Comparison of ENCODE assay signal across 21 cellular contexts in genomic region chr22:38494939-38495338, GRCh38. TPM values are rescaled to one million over a fixed set of nuclear protein-coding genes. Genes with fewer than 3 reads are reported as not detected.
A peak's percentile ranks its signal among the peaks of the same experiment; 100 is the strongest.
DNase-seq lines count a peak whose midpoint lies in the region; ATAC-seq and TF ChIP-seq lines count a peak whose summit lies in the region.
"Had no signal": no experiment of that assay in that cellular context is flagged by ENCODE, and none has a peak within 500 bp of the region (broad histone marks: within the 10 kb centered on the region; RNA-seq: fewer than 3 reads in every experiment).

No MANE protein-coding gene starts in this region.

- POLR2A ChIA-PET in HEK293 (lab: Yijun Ruan, JAX) = interaction anchor here (0.6 to 1.0 kb wide), 3 partner anchors 10 to 25 kb away, joined by 3 read pairs; no protein-coding TSS in a partner anchor

- peaks cover 63% of the 10 kb centered on the region for H3K4me1 Mint-ChIP-seq in activated naive CD4-positive, alpha-beta T cell treated with anti-CD3 and anti-CD28 coated beads, Interleukin-2, amount 10 ng/mL, durations not matched to agents 7 days and 5 days
- H3K4me1 Mint-ChIP-seq in effector memory CD8-positive, alpha-beta T cell (ENCODE audit: low read depth in 2 of 2) = peaks cover 12 to 39% of the 10 kb centered on the region in 2 donors

- H3K4me3 Mint-ChIP-seq in activated naive CD4-positive, alpha-beta T cell treated with anti-CD3 and anti-CD28 coated beads, Interleukin-2, amount 10 ng/mL, durations not matched to agents 7 days and 5 days = no peak overlapping the region
- H3K4me3 Mint-ChIP-seq in effector memory CD8-positive, alpha-beta T cell = no peak overlapping the region

- TF ChIP-seq CTCF in HEK293 (tag by site-specific recombination; IDR thresholded peaks at IDR 0.05) = no peak

- H3K36me3 Mint-ChIP-seq in activated naive CD4-positive, alpha-beta T cell treated with anti-CD3 and anti-CD28 coated beads, Interleukin-2, amount 10 ng/mL, durations not matched to agents 7 days and 5 days = peaks cover 70% of the 10 kb centered on the region
- peaks cover 100% of the 10 kb centered on the region for H3K36me3 Mint-ChIP-seq in effector memory CD8-positive, alpha-beta T cell (ENCODE audit: insufficient read depth)

- H3K4me1 ChIP-seq in HEK293 (ENCODE audit: control insufficient read depth, insufficient read depth, low read length) (no peaks in the 10 kb centered on the region), skeletal muscle satellite cell (ENCODE audit: control insufficient read depth, insufficient read depth, low read length) (peaks cover 44% of the 10 kb centered on the region)

- H3K9ac ChIP-seq in skeletal muscle satellite cell (ENCODE audit: low read depth, low read length) = peak overlapping the region; percentile 30

- peak overlapping the region; percentile 54 for H3K27ac Mint-ChIP-seq in activated naive CD4-positive, alpha-beta T cell treated with anti-CD3 and anti-CD28 coated beads, Interleukin-2, amount 10 ng/mL, durations not matched to agents 7 days and 5 days
- peak overlapping the region; percentile 20 to 49 for H3K27ac Mint-ChIP-seq in effector memory CD8-positive, alpha-beta T cell

- H3K27me3 Mint-ChIP-seq in activated naive CD4-positive, alpha-beta T cell treated with anti-CD3 and anti-CD28 coated beads, Interleukin-2, amount 10 ng/mL, durations not matched to agents 7 days and 5 days = no peaks in the 10 kb centered on the region
- H3K27me3 Mint-ChIP-seq in effector memory CD8-positive, alpha-beta T cell = no peaks in the 10 kb centered on the region

- no peak overlapping the region for H3K27ac ChIP-seq in HEK293 (ENCODE audit: extremely low read depth, low read depth, low read length)
- H3K27ac ChIP-seq: vagina had no signal

- CTCF ChIA-PET in activated naive CD4-positive, alpha-beta T cell treated with anti-CD3 and anti-CD28 coated beads, Interleukin-2, amount 10 ng/mL, durations not matched to agents 7 days and 5 days (lab: Charles Lee) = interaction anchor here (1.0 kb wide), 1 partner anchor 76 kb away, joined by 3 read pairs; no protein-coding TSS in a partner anchor
- CTCF ChIA-PET in HEK293 (lab: Yijun Ruan, JAX) = interaction anchor here (0.5 to 1.5 kb wide), 2 partner anchors 19 to 108 kb away, joined by 4 read pairs; no protein-coding TSS in a partner anchor

- no peaks in the 10 kb centered on the region for H3K9me3 Mint-ChIP-seq in activated naive CD4-positive, alpha-beta T cell treated with anti-CD3 and anti-CD28 coated beads, Interleukin-2, amount 10 ng/mL, durations not matched to agents 7 days and 5 days
- H3K9me3 Mint-ChIP-seq in effector memory CD8-positive, alpha-beta T cell = no peaks in the 10 kb centered on the region

- DNase-seq in activated naive CD4-positive, alpha-beta T cell treated with anti-CD3 and anti-CD28 coated beads, Interleukin-2, amount 10 ng/mL, durations not matched to agents 7 days and 5 days = no peak
- no peak for DNase-seq in activated naive CD4-positive, alpha-beta T cell treated with anti-CD3 and anti-CD28 coated beads, Interleukin-2, amount 50 U/mL, for 16 hours
- no peak for DNase-seq in effector memory CD8-positive, alpha-beta T cell
- no peak for DNase-seq in RPMI8226
- DNase-seq: activated naive CD4-positive, alpha-beta T cell treated with Interleukin-2 at 50 U/mL for 16 hours; DND-41; erythroblast; NCI-H1092 treated with DMSO at 0.1 percent for 48 hours; NCI-H2081; NCI-H446 treated with DMSO at 0.1 percent for 48 hours; stimulated activated CD4-positive, alpha-beta T cell treated with anti-CD3 and anti-CD28 coated beads, Interleukin-12 subunit alpha, Interleukin-12 subunit beta, amount 100 ng/mL, for 4 hours; substantia nigra had no signal

- H3K4me3 ChIP-seq in HEK293 (ENCODE audit: low read depth, low read length) = no peak overlapping the region
- no peak overlapping the region for H3K4me3 ChIP-seq in skeletal muscle satellite cell (ENCODE audit: low read length)
- H3K4me3 ChIP-seq: gastroesophageal sphincter, vagina had no signal

- ATAC-seq in effector memory CD8-positive, alpha-beta T cell (replicated peaks) = no peak
- ATAC-seq in HG02840 (IDR thresholded peaks at IDR 0.05; ENCODE audit: low FRiP score, unreplicated experiment) (no peak), GM18505 (IDR thresholded peaks at IDR 0.05; ENCODE audit: unreplicated experiment) (no peak)
- ATAC-seq: gastroesophageal sphincter had no signal

- H3K9me3 ChIP-seq in HEK293 (ENCODE audit: control insufficient read depth, insufficient read depth, low read depth, low read length) = no peaks in the 10 kb centered on the region
- no peaks in the 10 kb centered on the region for H3K9me3 ChIP-seq in skeletal muscle satellite cell (replicated peaks; ENCODE audit: low read length)
- H3K9me3 ChIP-seq: gastroesophageal sphincter, vagina had no signal

- peak overlapping the region; percentile 22 for H3K4me2 ChIP-seq in skeletal muscle satellite cell (ENCODE audit: low read length)

- H3K27me3 ChIP-seq in skeletal muscle satellite cell (ENCODE audit: control insufficient read depth, insufficient read depth, low read length) = no peaks in the 10 kb centered on the region
- H3K27me3 ChIP-seq: gastroesophageal sphincter, vagina had no signal

- no peak for TF ChIP-seq POLR2A in GM18505 (IDR thresholded peaks at IDR 0.05; ENCODE audit: borderline replicate concordance, extremely low read depth, insufficient read depth, insufficient read length)

- H3K36me3 ChIP-seq in HEK293 (ENCODE audit: control insufficient read depth in 2 of 2, insufficient read depth in 1 of 2, low read length in 2 of 2) = peaks cover 99 to 100% of the 10 kb centered on the region in 2 experiments
- H3K36me3 ChIP-seq in skeletal muscle satellite cell (ENCODE audit: insufficient read depth, low read length) = peaks cover 95% of the 10 kb centered on the region

TF ChIP-seq in HEK293, 187 proteins besides CTCF, POLR2A, EP300 and RAD21:
- peak; percentile 69; the same call in 1 of the 2 replicates for TF ChIP-seq ZNF121 (tag by site-specific recombination; IDR thresholded peaks at IDR 0.05)
- TF ChIP-seq ZNF404 (tag by site-specific recombination; IDR thresholded peaks at IDR 0.05) = no peak

RNA-seq across cellular contexts. Expression of gene DDX17, which starts 11.2 kb away (rescaled TPM):
- 213 and 252 TPM in 2 replicates for total RNA-seq in skeletal muscle satellite cell (2012; rRNA removed)

RNA-seq across cellular contexts. Expression of gene KDELR3, which starts 27.0 kb away (rescaled TPM):
- 102 and 137 TPM in 2 replicates for total RNA-seq in skeletal muscle satellite cell (2012; rRNA removed)

RNA-seq across cellular contexts. Expression of gene KCNJ4, which starts 39.9 kb away (rescaled TPM):
- total RNA-seq in skeletal muscle satellite cell (2012; rRNA removed) = not detected in 2 replicates
- total RNA-seq: bronchial epithelial cell, dermis microvascular lymphatic vessel endothelial cell, gastroesophageal sphincter, mesenteric fat pad, vagina had no signal
